8 cellular contexts compared by ENCODE assay signal in the genomic region with DNA sequence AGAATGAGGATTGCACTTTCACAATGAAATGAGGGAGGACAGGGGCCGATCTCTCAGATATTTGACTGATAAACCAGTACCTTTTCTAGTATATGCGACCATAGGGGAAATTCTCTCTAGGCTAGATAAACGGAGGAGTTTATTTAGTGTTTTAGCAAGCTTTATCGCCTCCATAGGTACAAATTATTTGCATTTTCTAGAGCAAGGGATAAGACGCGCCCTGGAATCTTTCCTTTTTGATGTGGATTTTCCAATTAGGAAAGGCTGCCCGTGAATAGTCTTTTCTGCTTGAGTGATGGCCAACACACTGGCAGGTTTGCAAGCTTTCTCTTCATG. TPM values are rescaled to one million over a fixed set of nuclear protein-coding genes. Genes with fewer than 3 reads are reported as not detected.
A peak's percentile ranks its signal among the peaks of the same experiment; 100 is the strongest.
DNase-seq lines count a peak whose midpoint lies in the region; ATAC-seq and TF ChIP-seq lines count a peak whose summit lies in the region.

No MANE protein-coding gene starts in this region.

- intact Hi-C loops in PC-9 (cut with micrococcal nuclease; ENCODE audit: unreplicated experiment) (loop anchor here (2.0 kb wide), 3 partner anchors 77 to 221 kb away; no protein-coding TSS in a partner anchor), psoas muscle (cut with DNase I) (no loop called here)

- H3K9ac ChIP-seq in ES-I3 (ENCODE audit: low read depth, low read length), result peak overlapping the region; percentile 90

- H3K79me2 ChIP-seq in PC-9 (ENCODE audit: low read depth), result no peaks in the 10 kb centered on the region

- peak overlapping the region; percentile 97 for H3K4me3 ChIP-seq in PC-9
- peak overlapping the region; percentile 85 to 88 for H3K4me3 ChIP-seq in esophagus (ENCODE audit: low read depth in 1 of 2, low read length in 2 of 2)
- H3K4me3 ChIP-seq in psoas muscle, result peak overlapping the region; percentile 94

- H3K27me3 ChIP-seq in PC-9 (ENCODE audit: insufficient read depth, low read depth), result no peaks in the 10 kb centered on the region
- H3K27me3 ChIP-seq in esophagus (ENCODE audit: control insufficient read depth in 1 of 2, insufficient read depth in 2 of 2, low read length in 2 of 2), result no peaks in the 10 kb centered on the region
- H3K27me3 ChIP-seq in psoas muscle (ENCODE audit: insufficient read depth in 3 of 3, low read length in 2 of 3), result no peaks in the 10 kb centered on the region

- no peaks in the 10 kb centered on the region for H3K36me3 ChIP-seq in ES-I3 (ENCODE audit: insufficient read depth, low read length)
- no peaks in the 10 kb centered on the region; the same call in 1 of the 2 replicates for H3K36me3 ChIP-seq in PC-9 (ENCODE audit: low read depth)
- H3K36me3 ChIP-seq in esophagus (ENCODE audit: control insufficient read depth in 2 of 2, insufficient read depth in 2 of 2, low read length in 1 of 2), result no peaks in the 10 kb centered on the region
- peaks cover 0 to 10% of the 10 kb centered on the region in 2 donors for H3K36me3 ChIP-seq in psoas muscle (ENCODE audit: insufficient read depth in 1 of 2, low read depth in 1 of 2)

- H3K9me2 ChIP-seq in PC-9 (ENCODE audit: insufficient read depth), result no peaks in the 10 kb centered on the region

- ATAC-seq in psoas muscle (no peak), GM21367 (IDR thresholded peaks at IDR 0.05; ENCODE audit: unreplicated experiment) (no peak), GM18861 (IDR thresholded peaks at IDR 0.05; ENCODE audit: unreplicated experiment) (no peak)

- DNase-seq in PC-9, result no peak
- DNase-seq in psoas muscle, result no peak
- DNase-seq in NCI-H345 treated with DMSO at 0.1 percent for 48 hours (lab: John Stamatoyannopoulos, UW; ENCODE audit: unreplicated experiment), result no peak
- DNase-seq in HCEC 1CT, result no peak

- peaks cover 21% of the 10 kb centered on the region for H3F3A ChIP-seq in PC-9 (ENCODE audit: insufficient read depth, low read depth)

- no peaks in the 10 kb centered on the region for H4K20me1 ChIP-seq in PC-9 (ENCODE audit: insufficient read depth)

- POLR2A ChIA-PET in PC-9 (lab: Charles Lee; ENCODE audit: unreplicated experiment), result interaction anchor here (0.7 kb wide), 1 partner anchor 28 kb away, joined by 5 read pairs; no protein-coding TSS in a partner anchor

- H3K4me2 ChIP-seq in PC-9, result peak overlapping the region; percentile 93

- TF ChIP-seq CTCF in PC-9 (conservative IDR thresholded peaks at IDR 0.05) (no peak), psoas muscle (IDR thresholded peaks at IDR 0.05) (no peak)

- CTCF ChIA-PET in PC-9 (lab: Charles Lee), result interaction anchor here (0.8 kb wide), 1 partner anchor 91 kb away, joined by 3 read pairs; no protein-coding TSS in a partner anchor

- H3K27ac ChIP-seq in PC-9 (no peak overlapping the region), esophagus (ENCODE audit: low read depth in 2 of 2, low read length in 1 of 2) (no peak overlapping the region), psoas muscle (peak overlapping the region; percentile 75)

- peak overlapping the region; percentile 74 for H2AFZ ChIP-seq in PC-9

- no peaks in the 10 kb centered on the region for H3K9me3 ChIP-seq in ES-I3 (ENCODE audit: control insufficient read depth, insufficient read depth, low read length)
- no peaks in the 10 kb centered on the region for H3K9me3 ChIP-seq in PC-9 (ENCODE audit: insufficient read depth, low read depth)
- H3K9me3 ChIP-seq in esophagus (ENCODE audit: control insufficient read depth in 2 of 2, insufficient read depth in 1 of 2, low read depth in 1 of 2, low read length in 1 of 2), result no peaks in the 10 kb centered on the region
- H3K9me3 ChIP-seq in psoas muscle, result no peaks in the 10 kb centered on the region

- H3K4me1 ChIP-seq in ES-I3 (ENCODE audit: insufficient read depth, low read length) (no peaks in the 10 kb centered on the region), PC-9 (replicated peaks; ENCODE audit: insufficient read depth) (peaks cover 23% of the 10 kb centered on the region), esophagus (ENCODE audit: control insufficient read depth in 2 of 2, insufficient read depth in 2 of 2, low read length in 1 of 2) (peaks cover 0 to 3% of the 10 kb centered on the region in 2 donors), psoas muscle (no peaks in the 10 kb centered on the region)

- 17 to 22% methylated on average over 7 of the region's 7 CpGs for WGBS in esophagus, 2 donors
- WGBS in psoas muscle, 3 donors, result 29 to 31% (median 31%) methylated on average over 7 of the region's 7 CpGs

- BruUV-seq in PC-9 (replicated peaks; lab: Mats Ljungman, UMichigan), result no TSS peak

RNA-seq across cellular contexts. Expression of gene GDPD1, which starts 0.4 kb away (rescaled TPM):
- total RNA-seq in PC-9 (2021) (3.1 and 3.4 TPM in 2 replicates), psoas muscle (1 to 10 TPM in 2 of 4 donors, under 1 TPM in 2; 0.25 to 1.8 (median 1.3) TPM)
- polyA plus RNA-seq in esophagus (under 1 TPM; 0.44 to 0.57 TPM), psoas muscle (1 to 10 TPM in 1 of 3 donors, under 1 TPM in 2; 0.40 to 2.3 (median 0.90) TPM)

RNA-seq across cellular contexts. Expression of gene SMG8, which starts 10.1 kb away (rescaled TPM):
- total RNA-seq in PC-9 (2021) (14.4 and 15.2 TPM in 2 replicates), psoas muscle (10 to 100 TPM in 2 of 4 donors, 1 to 10 TPM in 2; 7.7 to 11.5 (median 9.8) TPM)
- polyA plus RNA-seq in esophagus (1 to 10 TPM; 1.5 to 5.8 TPM), psoas muscle (10 to 100 TPM in 1 of 3 donors, 1 to 10 TPM in 2; 6.0 to 11.7 (median 6.2) TPM)
